In genomic region chr3:87494264-87494663, GRCh38 we compare ENCODE assay signal across 36 cellular contexts.
"Had no signal": no experiment of that assay in that cellular context is flagged by ENCODE, and none has a peak within 500 bp of the region (broad histone marks: within the 10 kb centered on the region; RNA-seq: fewer than 3 reads in every experiment).

No MANE protein-coding gene starts in this region.

- H3K36me3 Mint-ChIP-seq: activated CD4-positive, alpha-beta memory T cell treated with anti-CD3 and anti-CD28 coated beads for 36 hours; activated naive CD4-positive, alpha-beta T cell treated with anti-CD3 and anti-CD28 coated beads, Interleukin-2, amount 50 U/mL, for 72 hours; activated naive CD8-positive, alpha-beta T cell treated with anti-CD3 and anti-CD28 coated beads for 36 hours had no signal

- H3K36me3 ChIP-seq: adrenal gland, brain microvascular endothelial cell, breast epithelium had no signal

- H3K27ac Mint-ChIP-seq: activated CD4-positive, alpha-beta memory T cell treated with anti-CD3 and anti-CD28 coated beads for 36 hours; activated CD4-positive, alpha-beta T cell treated with anti-CD3 and anti-CD28 coated beads, Interleukin-2, amount 10 ng/mL, durations not matched to agents 24 days and 14 days; activated CD8-positive, alpha-beta T cell treated with anti-CD3 and anti-CD28 coated beads for 36 hours; activated naive CD4-positive, alpha-beta T cell treated with anti-CD3 and anti-CD28 coated beads for 36 hours; activated naive CD4-positive, alpha-beta T cell treated with anti-CD3 and anti-CD28 coated beads, Interleukin-2, amount 50 U/mL, for 72 hours; activated naive CD8-positive, alpha-beta T cell treated with anti-CD3 and anti-CD28 coated beads for 36 hours; activated T-cell treated with anti-CD3 and anti-CD28 coated beads, Interleukin-2, amount 50 U/mL, for 72 hours; activated T-helper 1 cell treated with anti-CD3 and anti-CD28 coated beads, Interleukin-12 subunit alpha, Interleukin-12 subunit beta, Interleukin-2, Interleukin-4 antibody, amounts not matched to agents 30 ng/mL and 10 ng/mL and 1 ng/mL, durations not matched to agents 14 hours and 24 hours and 36 hours; activated T-helper 17 cell treated with anti-CD3 and anti-CD28 coated beads, Interleukin-2, amount 50 U/mL, for 72 hours; T-helper 1 cell treated with Interleukin-12 subunit alpha and Interleukin-12 subunit beta and Interleukin-4 antibody, amounts not matched to agents 30 μg/mL and 1 μg/mL, for 36 hours; T-helper 2 cell treated with Interferon-gamma antibody and Interleukin-4, amounts not matched to agents 5 μg/mL and 100 μg/mL, for 36 hours had no signal

- H3K27ac ChIP-seq: adrenal gland, body of pancreas, brain microvascular endothelial cell, breast epithelium, VCaP had no signal

- H3K4me1 Mint-ChIP-seq: activated CD4-positive, alpha-beta T cell treated with anti-CD3 and anti-CD28 coated beads, Interleukin-2, amount 10 ng/mL, durations not matched to agents 24 days and 14 days; activated naive CD8-positive, alpha-beta T cell treated with anti-CD3 and anti-CD28 coated beads for 36 hours; activated T-helper 17 cell treated with anti-CD3 and anti-CD28 coated beads, Interleukin-2, amount 50 U/mL, for 72 hours had no signal

- H3K9me3 Mint-ChIP-seq: activated CD4-positive, alpha-beta memory T cell treated with anti-CD3 and anti-CD28 coated beads for 36 hours; activated CD4-positive, alpha-beta T cell treated with anti-CD3 and anti-CD28 coated beads, Interleukin-2, amount 10 ng/mL, durations not matched to agents 24 days and 14 days; activated CD8-positive, alpha-beta T cell treated with anti-CD3 and anti-CD28 coated beads for 36 hours; activated naive CD4-positive, alpha-beta T cell treated with anti-CD3 and anti-CD28 coated beads for 36 hours; activated naive CD4-positive, alpha-beta T cell treated with anti-CD3 and anti-CD28 coated beads, Interleukin-2, amount 50 U/mL, for 72 hours; activated naive CD8-positive, alpha-beta T cell treated with anti-CD3 and anti-CD28 coated beads for 36 hours; activated T-cell treated with anti-CD3 and anti-CD28 coated beads, Interleukin-2, amount 50 U/mL, for 4 hours; activated T-helper 1 cell treated with anti-CD3 and anti-CD28 coated beads, Interleukin-12 subunit alpha, Interleukin-12 subunit beta, Interleukin-2, Interleukin-4 antibody, amounts not matched to agents 30 ng/mL and 10 ng/mL and 1 ng/mL, durations not matched to agents 14 hours and 24 hours and 36 hours; activated T-helper 17 cell treated with anti-CD3 and anti-CD28 coated beads, Interleukin-2, amount 50 U/mL, for 72 hours; T-helper 1 cell treated with Interleukin-12 subunit alpha and Interleukin-12 subunit beta and Interleukin-4 antibody, amounts not matched to agents 30 μg/mL and 1 μg/mL, for 36 hours; T-helper 2 cell treated with Interferon-gamma antibody and Interleukin-4, amounts not matched to agents 5 μg/mL and 100 μg/mL, for 36 hours had no signal

- ATAC-seq: activated CD8-positive, alpha-beta T cell treated with anti-CD3 and anti-CD28 coated beads for 36 hours; activated naive CD4-positive, alpha-beta T cell treated with anti-CD3 and anti-CD28 coated beads, Interleukin-2, amount 50 U/mL, for 72 hours; activated T-cell treated with anti-CD3 and anti-CD28 coated beads, Interleukin-2, amount 50 U/mL, for 4 hours; activated T-cell treated with anti-CD3 and anti-CD28 coated beads, Interleukin-2, amount 50 U/mL, for 72 hours; activated T-helper 17 cell treated with anti-CD3 and anti-CD28 coated beads, Interleukin-2, amount 50 U/mL, for 72 hours; body of pancreas had no signal

- FAIRE-seq: astrocyte, TTC549 had no signal

- H3K4me3 ChIP-seq: adrenal gland, body of pancreas, breast epithelium had no signal

- H3K9me3 ChIP-seq: adrenal gland, body of pancreas, breast epithelium had no signal

- DNase-seq: activated CD4-positive, alpha-beta memory T cell treated with anti-CD3 and anti-CD28 coated beads for 36 hours; activated CD4-positive, alpha-beta T cell treated with anti-CD3 and anti-CD28 coated beads for 4 hours; activated CD4-positive, alpha-beta T cell treated with anti-CD3 and anti-CD28 coated beads, Interleukin-2, amount 10 ng/mL, durations not matched to agents 24 days and 14 days; activated CD4-positive, alpha-beta T cell treated with anti-CD3 and anti-CD28 coated beads, Interleukin-2, amount 50 U/mL, for 1 hour; activated CD4-positive, alpha-beta T cell treated with anti-CD3 and anti-CD28 coated beads, Interleukin-2, amount 50 U/mL, for 4 hours; activated CD4-positive, CD25-positive, alpha-beta regulatory T cell treated with anti-CD3 and anti-CD28 coated beads, Interleukin-2, amount 50 U/mL, for 72 hours; activated CD8-positive, alpha-beta memory T cell treated with anti-CD3 and anti-CD28 coated beads, Interleukin-2, amount 50 U/mL, for 4 hours; activated CD8-positive, alpha-beta T cell treated with anti-CD3 and anti-CD28 coated beads for 36 hours; activated effector memory CD4-positive, alpha-beta T cell treated with anti-CD3 and anti-CD28 coated beads, Interleukin-2, amount 50 U/mL, for 16 hours; activated gamma-delta T cell treated with Interleukin-2 at 50 U/mL for 16 hours; activated naive CD4-positive, alpha-beta T cell; activated naive CD4-positive, alpha-beta T cell treated with anti-CD3 and anti-CD28 coated beads for 36 hours; activated naive CD4-positive, alpha-beta T cell treated with anti-CD3 and anti-CD28 coated beads, Interleukin-2, amount 50 U/mL, for 16 hours; activated naive CD8-positive, alpha-beta T cell treated with anti-CD3 and anti-CD28 coated beads for 36 hours; activated T-cell treated with anti-CD3 and anti-CD28 coated beads for 4 hours; activated T-cell treated with anti-CD3 and anti-CD28 coated beads, Interleukin-2, amount 50 U/mL, for 1 hour; activated T-cell treated with anti-CD3 and anti-CD28 coated beads, Interleukin-2, amount 50 U/mL, for 4 hours; activated T-cell treated with anti-CD3 and anti-CD28 coated beads, Interleukin-2, amount 50 U/mL, for 72 hours; adrenal gland; amniotic stem cell; aorta; body of pancreas; brain microvascular endothelial cell; central memory CD4-positive, alpha-beta T cell; T-helper 1 cell; T-helper 2 cell; T-helper 9 cell had no signal

- H3K4me3 Mint-ChIP-seq: activated CD4-positive, alpha-beta memory T cell treated with anti-CD3 and anti-CD28 coated beads for 36 hours; activated CD4-positive, alpha-beta T cell treated with anti-CD3 and anti-CD28 coated beads, Interleukin-2, amount 10 ng/mL, durations not matched to agents 24 days and 14 days; activated CD8-positive, alpha-beta T cell treated with anti-CD3 and anti-CD28 coated beads for 36 hours; activated naive CD4-positive, alpha-beta T cell treated with anti-CD3 and anti-CD28 coated beads for 36 hours; activated naive CD8-positive, alpha-beta T cell treated with anti-CD3 and anti-CD28 coated beads for 36 hours; activated T-cell treated with anti-CD3 and anti-CD28 coated beads, Interleukin-2, amount 50 U/mL, for 4 hours; activated T-cell treated with anti-CD3 and anti-CD28 coated beads, Interleukin-2, amount 50 U/mL, for 72 hours; activated T-helper 1 cell treated with anti-CD3 and anti-CD28 coated beads, Interleukin-12 subunit alpha, Interleukin-12 subunit beta, Interleukin-2, Interleukin-4 antibody, amounts not matched to agents 30 ng/mL and 10 ng/mL and 1 ng/mL, durations not matched to agents 14 hours and 24 hours and 36 hours; activated T-helper 17 cell treated with anti-CD3 and anti-CD28 coated beads, Interleukin-2, amount 50 U/mL, for 72 hours; T-helper 1 cell treated with Interleukin-12 subunit alpha and Interleukin-12 subunit beta and Interleukin-4 antibody, amounts not matched to agents 30 μg/mL and 1 μg/mL, for 36 hours; T-helper 2 cell treated with Interferon-gamma antibody and Interleukin-4, amounts not matched to agents 5 μg/mL and 100 μg/mL, for 36 hours had no signal

- H3K27me3 ChIP-seq: adrenal gland, body of pancreas, brain microvascular endothelial cell, breast epithelium had no signal

- H3K27me3 Mint-ChIP-seq: activated CD4-positive, alpha-beta memory T cell treated with anti-CD3 and anti-CD28 coated beads for 36 hours; activated CD4-positive, alpha-beta T cell treated with anti-CD3 and anti-CD28 coated beads, Interleukin-2, amount 10 ng/mL, durations not matched to agents 24 days and 14 days; activated CD8-positive, alpha-beta T cell treated with anti-CD3 and anti-CD28 coated beads for 36 hours had no signal

- H3K4me1 ChIP-seq: adrenal gland, body of pancreas, breast epithelium had no signal
